1 cellular context compared by ENCODE assay signal in the genomic region with DNA sequence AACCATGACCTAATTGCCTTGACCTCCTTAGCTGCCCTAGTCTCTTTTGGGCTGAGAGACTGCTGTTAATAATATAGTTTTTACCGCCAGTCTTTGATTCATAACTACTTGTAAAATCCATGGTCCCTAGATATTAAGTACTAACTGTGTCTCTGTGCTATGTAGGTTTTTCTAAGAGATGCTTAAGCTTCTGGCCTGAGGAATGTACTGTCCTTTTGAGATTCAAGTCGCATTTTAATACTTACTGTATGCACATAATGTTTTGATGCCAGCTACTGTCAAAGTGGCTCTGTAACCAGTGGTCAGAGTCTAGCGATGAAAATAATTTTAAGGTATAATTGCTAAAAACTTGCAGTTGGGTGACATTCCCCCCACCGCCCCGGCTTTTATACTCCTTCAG.
TF ChIP-seq lines count a peak whose summit lies in the region.

No MANE protein-coding gene starts in this region.

TF ChIP-seq in endothelial cell of umbilical vein, 7 proteins besides CTCF, POLR2A, EP300 and RAD21 (continued from another document):
- no peak for TF ChIP-seq FOS (IDR thresholded peaks at IDR 0.05; ENCODE audit: borderline replicate concordance, insufficient read depth, low read length)
- TF ChIP-seq, protein P1, sequence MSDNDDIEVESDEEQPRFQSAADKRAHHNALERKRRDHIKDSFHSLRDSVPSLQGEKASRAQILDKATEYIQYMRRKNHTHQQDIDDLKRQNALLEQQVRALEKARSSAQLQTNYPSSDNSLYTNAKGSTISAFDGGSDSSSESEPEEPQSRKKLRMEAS (IDR thresholded peaks at IDR 0.05; ENCODE audit: insufficient read depth, insufficient read length) = no peak
- TF ChIP-seq MYC (IDR thresholded peaks at IDR 0.05; ENCODE audit: low read depth, low read length) = no peak
TF ChIP-seq in endothelial cell of umbilical vein: peak in this region for 0.
